In the genomic region with DNA sequence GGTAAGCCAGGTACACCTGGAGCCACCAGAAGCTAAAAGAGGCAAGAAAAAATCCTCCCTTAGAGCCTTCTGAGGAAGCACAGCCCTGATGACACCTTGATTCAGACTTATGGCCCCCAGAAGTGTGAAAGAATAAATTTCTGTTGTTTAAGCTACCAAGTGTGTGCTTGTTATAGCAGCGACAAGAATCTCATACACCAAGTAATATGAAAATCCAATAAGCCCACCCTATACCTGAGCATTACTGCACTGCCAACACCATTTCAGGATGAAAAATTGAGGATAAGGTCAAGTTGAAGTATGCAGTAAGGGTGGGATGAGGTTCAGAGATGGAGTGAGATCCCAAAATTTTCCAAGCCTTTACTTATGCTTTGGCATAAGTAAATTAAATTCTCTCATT, we compare ENCODE assay signal across 10 cellular contexts.
"Had no signal": no experiment of that assay in that cellular context is flagged by ENCODE, and none has a peak within 500 bp of the region (broad histone marks: within the 10 kb centered on the region; RNA-seq: fewer than 3 reads in every experiment).

No MANE protein-coding gene starts in this region.

- FAIRE-seq: H1, H54 had no signal

- H3K9me3 ChIP-seq: HAP-1 had no signal

- H3K27ac Mint-ChIP-seq: GM23338, HFFc6 had no signal

- H3K4me1 ChIP-seq: HAP-1 had no signal

- DNase-seq: GM23248, GOT3, H7, HCEC 1CT, HFFc6 had no signal

- H3K4me3 Mint-ChIP-seq: GM23338, HFFc6 had no signal

- H3K4me1 Mint-ChIP-seq: GM23338 had no signal

- H3K4me2 ChIP-seq: GM23338 had no signal

- H2AFZ ChIP-seq: GM23248, GM23338 had no signal

- H3K36me3 ChIP-seq: HAP-1 had no signal

- ATAC-seq: GM23338, HCT116 had no signal

- H3K4me3 ChIP-seq: GM23248, GM23338, HAP-1 had no signal

- H3K27ac ChIP-seq: GM23248 had no signal

- H3K9ac ChIP-seq: GM23248 had no signal
